Comparison of ENCODE assay signal across 2 cellular contexts in the genomic region with DNA sequence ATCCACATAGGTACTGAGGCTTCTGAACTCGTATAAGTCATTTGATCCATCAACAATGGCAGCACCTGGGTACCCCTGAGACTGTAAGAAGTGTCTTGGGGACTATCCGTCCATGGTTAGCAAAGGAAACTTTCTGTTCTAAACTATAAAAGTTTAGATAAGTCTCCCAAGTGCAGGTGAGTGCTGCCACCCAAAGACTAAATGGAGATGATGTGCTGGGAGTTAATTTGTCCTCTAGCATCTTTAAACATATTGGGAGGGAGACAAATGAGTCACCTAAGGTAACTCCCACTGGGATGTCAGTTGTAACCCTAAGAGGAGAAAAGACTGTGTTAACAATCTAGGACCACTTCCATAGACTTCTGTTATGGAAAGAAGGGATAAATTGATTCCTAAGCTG.
TF ChIP-seq lines count a peak whose summit lies in the region.

No MANE protein-coding gene starts in this region.

TF ChIP-seq in GM23338, 12 proteins besides CTCF, POLR2A, EP300 and RAD21:
- TF ChIP-seq ZNF114 (CRISPR knock-in tag; IDR thresholded peaks at IDR 0.05): no peak
- TF ChIP-seq STAT1 (IDR thresholded peaks at IDR 0.05; ENCODE audit: unreplicated experiment): no peak
- no peak for TF ChIP-seq NANOG (IDR thresholded peaks at IDR 0.05; ENCODE audit: borderline replicate concordance)

TF ChIP-seq in H1, 55 proteins besides CTCF, POLR2A, EP300 and RAD21:
- TF ChIP-seq TEAD4 (IDR thresholded peaks at IDR 0.05; ENCODE audit: low read depth, low read length) (no peak), TAF7 (optimal IDR thresholded peaks at IDR 0.05; ENCODE audit: borderline replicate concordance, low read depth, low read length) (no peak), EZH2 (IDR thresholded peaks at IDR 0.05; ENCODE audit: low read depth, low read length, severe bottlenecking) (no peak), SP1 (IDR thresholded peaks at IDR 0.05; ENCODE audit: low read depth, low read length) (no peak), ZNF274 (IDR thresholded peaks at IDR 0.05; ENCODE audit: borderline replicate concordance, extremely low read depth, low read length) (no peak), RNF2 (IDR thresholded peaks at IDR 0.05; ENCODE audit: borderline replicate concordance, low read depth, low read length, missing control alignments, poor library complexity, severe bottlenecking) (no peak), YY1 (IDR thresholded peaks at IDR 0.05; ENCODE audit: low read depth, low read length) (no peak), SAP30 (IDR thresholded peaks at IDR 0.05; ENCODE audit: insufficient read depth, insufficient replicate concordance, low read length) (no peak), JUN (IDR thresholded peaks at IDR 0.05; ENCODE audit: low read depth, low read length) (no peak), NANOG (IDR thresholded peaks at IDR 0.05; ENCODE audit: insufficient read depth, low read depth, low read length, poor library complexity, severe bottlenecking) (no peak), KDM1A (IDR thresholded peaks at IDR 0.05; ENCODE audit: borderline replicate concordance, low read length) (no peak), CEBPB (IDR thresholded peaks at IDR 0.05; ENCODE audit: low read depth, low read length) (no peak), JUND (IDR thresholded peaks at IDR 0.05; ENCODE audit: low read length) (no peak), POU5F1 (IDR thresholded peaks at IDR 0.05; ENCODE audit: low read depth, low read length) (no peak)
